In genomic region chr2:61478086-61478485, GRCh38 we compare ENCODE assay signal across 10 cellular contexts.
"Had no signal": no experiment of that assay in that cellular context is flagged by ENCODE, and none has a peak within 500 bp of the region (broad histone marks: within the 10 kb centered on the region; RNA-seq: fewer than 3 reads in every experiment).

No MANE protein-coding gene starts in this region.

- ATAC-seq: left ventricle myocardium superior, pancreas had no signal

- H3K27me3 Mint-ChIP-seq: activated naive CD8-positive, alpha-beta T cell treated with anti-CD3 and anti-CD28 coated beads, Interleukin-2, amount 10 ng/mL, durations not matched to agents 7 days and 5 days had no signal

- DNase-seq: activated CD4-positive, alpha-beta T cell treated with anti-CD3 and anti-CD28 coated beads, Interleukin-2, amount 50 U/mL, for 48 hours; activated CD4-positive, CD25-positive, alpha-beta regulatory T cell treated with anti-CD3 and anti-CD28 coated beads, Interleukin-2, amount 50 U/mL, for 72 hours; activated CD8-positive, alpha-beta memory T cell treated with anti-CD3 and anti-CD28 coated beads, Interleukin-2, amount 50 U/mL, for 4 hours; activated naive CD8-positive, alpha-beta T cell treated with anti-CD3 and anti-CD28 coated beads, Interleukin-2, amount 10 ng/mL, durations not matched to agents 7 days and 5 days; aorta; left ventricle myocardium superior; pancreas; retina; stimulated activated CD4-positive, alpha-beta T cell treated with anti-CD3 and anti-CD28 coated beads, Interleukin-4, amount 100 ng/mL, for 4 hours; stomach had no signal

- H3K4me3 ChIP-seq: pancreas, stomach had no signal

- H3K27ac Mint-ChIP-seq: activated naive CD8-positive, alpha-beta T cell treated with anti-CD3 and anti-CD28 coated beads, Interleukin-2, amount 10 ng/mL, durations not matched to agents 7 days and 5 days had no signal

- H3K9me3 ChIP-seq: pancreas, stomach had no signal

- H3K27ac ChIP-seq: pancreas, stomach had no signal

- H3K4me3 Mint-ChIP-seq: activated naive CD8-positive, alpha-beta T cell treated with anti-CD3 and anti-CD28 coated beads, Interleukin-2, amount 10 ng/mL, durations not matched to agents 7 days and 5 days had no signal

- H3K9me3 Mint-ChIP-seq: activated naive CD8-positive, alpha-beta T cell treated with anti-CD3 and anti-CD28 coated beads, Interleukin-2, amount 10 ng/mL, durations not matched to agents 7 days and 5 days had no signal

- H3K27me3 ChIP-seq: pancreas, stomach had no signal
